ENCODE assay signal across 12 cellular contexts in genomic region chr10:73909716-73910115, GRCh38. TPM values are rescaled to one million over a fixed set of nuclear protein-coding genes. Genes with fewer than 3 reads are reported as not detected.
DNase-seq lines count a peak whose midpoint lies in the region; ATAC-seq and TF ChIP-seq lines count a peak whose summit lies in the region.
"Had no signal": no experiment of that assay in that cellular context is flagged by ENCODE, and none has a peak within 500 bp of the region (broad histone marks: within the 10 kb centered on the region; RNA-seq: fewer than 3 reads in every experiment).

No MANE protein-coding gene starts in this region.

- H3K4me1 ChIP-seq in HUES48 (ENCODE audit: control insufficient read depth, insufficient read depth, low read length) (peaks cover 42% of the 10 kb centered on the region), colonic mucosa (peaks cover 7% of the 10 kb centered on the region), neutrophil (ENCODE audit: control insufficient read depth in 1 of 2, insufficient read depth in 1 of 2, low read depth in 1 of 2, low read length in 1 of 2) (peaks cover 80 to 84% of the 10 kb centered on the region in 2 experiments)

- no peak for DNase-seq in CD14-positive monocyte (ENCODE audit: low spot score)
- DNase-seq in colonic mucosa = no peak
- DNase-seq in DMS79 treated with DMSO at 0.1 percent for 48 hours (lab: John Stamatoyannopoulos, UW) = no peak
- DNase-seq in AML-193 (lab: John Stamatoyannopoulos, UW) = no peak
- DNase-seq in A172 (ENCODE audit: low spot score) = no peak
- DNase-seq: NCI-H510A, nucleus accumbens had no signal

- H3K27ac ChIP-seq in HUES48 (ENCODE audit: low read depth, low read length) (peak overlapping the region; percentile 67), colonic mucosa (peak overlapping the region; percentile 61), neutrophil (peak overlapping the region; percentile 94)
- H3K27ac ChIP-seq: VCaP had no signal

- H3K9ac ChIP-seq in HUES48 (ENCODE audit: low read depth, low read length) (no peak overlapping the region), colonic mucosa (ENCODE audit: low read depth in 2 of 2, low read length in 2 of 2) (no peak overlapping the region)

- no peak for ATAC-seq in esophagus mucosa
- ATAC-seq: body of pancreas had no signal

- H3K9me3 Mint-ChIP-seq in CD14-positive monocyte = no peaks in the 10 kb centered on the region

- H3K9me3 ChIP-seq in HUES48 (ENCODE audit: control insufficient read depth, insufficient read depth, low read length) (no peaks in the 10 kb centered on the region), colonic mucosa (no peaks in the 10 kb centered on the region), neutrophil (no peaks in the 10 kb centered on the region)
- H3K9me3 ChIP-seq: body of pancreas had no signal

- H3K4me3 ChIP-seq in HUES48 (ENCODE audit: low read depth, low read length) (no peak overlapping the region; the same call in 1 of the 2 replicates), colonic mucosa (no peak overlapping the region), neutrophil (ENCODE audit: low read depth in 1 of 2, low read length in 1 of 2) (peak overlapping the region; percentile 30 to 38)
- H3K4me3 ChIP-seq: body of pancreas had no signal

- peaks cover 1% of the 10 kb centered on the region; the same call in 1 of the 2 replicates for H3K36me3 ChIP-seq in HUES48 (ENCODE audit: control insufficient read depth, insufficient read depth, low read length)
- no peaks in the 10 kb centered on the region for H3K36me3 ChIP-seq in colonic mucosa
- H3K36me3 ChIP-seq in neutrophil = peaks cover 18% of the 10 kb centered on the region

- peaks cover 6 to 17% (median 12%) of the 10 kb centered on the region in 3 donors for H3K27me3 Mint-ChIP-seq in CD14-positive monocyte (ENCODE audit: low read depth in 3 of 3)

- peaks cover 72% of the 10 kb centered on the region for H3K4me1 Mint-ChIP-seq in CD14-positive monocyte

- H3K27me3 ChIP-seq in HUES48 (ENCODE audit: control insufficient read depth, insufficient read depth, low read length) (peaks cover 33% of the 10 kb centered on the region), colonic mucosa (no peaks in the 10 kb centered on the region), neutrophil (no peaks in the 10 kb centered on the region)
- H3K27me3 ChIP-seq: body of pancreas had no signal

- no peak overlapping the region for H3K4me3 Mint-ChIP-seq in CD14-positive monocyte

- peak overlapping the region in 4 of 7 donors; percentile 76 to 95 (median 91) for H3K27ac Mint-ChIP-seq in CD14-positive monocyte

- TF ChIP-seq CTCF in CD14-positive monocyte (IDR thresholded peaks at IDR 0.05) (no peak), colonic mucosa (IDR thresholded peaks at IDR 0.05) (no peak), neutrophil (IDR thresholded peaks at IDR 0.05) (no peak)

- peaks cover 12 to 13% of the 10 kb centered on the region in 2 donors for H3K36me3 Mint-ChIP-seq in CD14-positive monocyte

- intact Hi-C loops in CD14-positive monocyte (cut with micrococcal nuclease) (loop anchor here in 1 of 2 donors (10.0 kb wide), 1 partner anchor 85 kb away; the partner anchor contains the start of gene VCL), colonic mucosa (cut with DNase I) (no loop called here)

RNA-seq across cellular contexts. Expression of gene PLAU, which starts 1.2 kb away (rescaled TPM):
- polyA plus RNA-seq in CD14-positive monocyte = under 1 TPM; 0.16 to 0.43 TPM
- total RNA-seq in colonic mucosa = 10 to 100 TPM in 1 of 2 donors, 1 to 10 TPM in 1; 4.0 to 11.4 TPM
- 19.4 TPM for total RNA-seq in esophagus mucosa
- 6.7 and 8.9 TPM in 2 replicates for total RNA-seq in A172 (2014; rRNA removed; shearing (Covaris generic))

RNA-seq across cellular contexts. Expression of gene CAMK2G, which starts 35.4 kb away (rescaled TPM):
- 1 to 10 TPM; 1.7 to 3.0 TPM for polyA plus RNA-seq in CD14-positive monocyte
- total RNA-seq in colonic mucosa (10 to 100 TPM; 40.0 to 45.8 TPM), esophagus mucosa (18.9 TPM)
- 36.6 and 38.5 TPM in 2 replicates for total RNA-seq in A172 (2014; rRNA removed; shearing (Covaris generic))

Comparison
In these comparisons a context has a peak if more than half of its experiments do, and no peak if none do; other contexts are left out.
1. H3K4me3 ChIP-seq: peak in neutrophil (2 of 2); none in HUES48 (single experiment) and colonic mucosa (single experiment).
2. Peak in every context shown above with its lines, with median percentiles within 50 percentile points of each other: H3K27ac ChIP-seq.